In genomic region chr19:11198175-11198534, GRCh38 we compare ENCODE assay signal across 10 cellular contexts. TPM values are rescaled to one million over a fixed set of nuclear protein-coding genes. Genes with fewer than 3 reads are reported as not detected.
DNase-seq lines count a peak whose midpoint lies in the region; ATAC-seq, FAIRE-seq and TF ChIP-seq lines count a peak whose summit lies in the region.
"Had no signal": no experiment of that assay in that cellular context is flagged by ENCODE, and none has a peak within 500 bp of the region (broad histone marks: within the 10 kb centered on the region; RNA-seq: fewer than 3 reads in every experiment).

No MANE protein-coding gene starts in this region.

- no peak overlapping the region for H3K27ac Mint-ChIP-seq in CD4-positive, alpha-beta T cell
- no peak overlapping the region for H3K27ac Mint-ChIP-seq in neural progenitor cell

- intact Hi-C loops in CD4-positive, alpha-beta T cell (cut with DNase I, micrococcal nuclease) = loop anchor here in 1 of 2 experiments (5.0 kb wide), 1 partner anchor 41 kb away; the partner anchor contains the start of gene SPC24

- H3K9me3 Mint-ChIP-seq in CD4-positive, alpha-beta T cell = no peaks in the 10 kb centered on the region
- no peaks in the 10 kb centered on the region for H3K9me3 Mint-ChIP-seq in neural progenitor cell

- H3K4me3 ChIP-seq in OCI-LY1 (ENCODE audit: low read depth, low read length, poor library complexity, severe bottlenecking) (peak overlapping the region; percentile 97), neural progenitor cell (peak overlapping the region; percentile 94)
- H3K4me3 ChIP-seq in effector memory CD4-positive, alpha-beta T cell (ENCODE audit: insufficient read depth, low read depth, low read length, poor library complexity, severe bottlenecking) = peak overlapping the region; percentile 41

- H3K4me1 Mint-ChIP-seq in CD4-positive, alpha-beta T cell (ENCODE audit: low read depth) = peaks cover 8% of the 10 kb centered on the region
- peaks cover 5% of the 10 kb centered on the region for H3K4me1 Mint-ChIP-seq in neural progenitor cell

- POLR2A ChIA-PET in CD4-positive, alpha-beta T cell (lab: Charles Lee) = no interaction called here

- H4K20me1 ChIP-seq in OCI-LY1 (ENCODE audit: insufficient read depth, low read length) = no peaks in the 10 kb centered on the region
- peaks cover 6% of the 10 kb centered on the region for H4K20me1 ChIP-seq in neural progenitor cell (ENCODE audit: low read depth)

- peak overlapping the region; percentile 43 for H3K4me3 Mint-ChIP-seq in CD4-positive, alpha-beta T cell
- peak overlapping the region; percentile 87 for H3K4me3 Mint-ChIP-seq in neural progenitor cell

- H3F3A ChIP-seq in OCI-LY1 (ENCODE audit: insufficient read depth, low read length) (no peaks in the 10 kb centered on the region), neural progenitor cell (ENCODE audit: low read depth) (peaks cover 16% of the 10 kb centered on the region)

- H3K36me3 ChIP-seq in OCI-LY1 (ENCODE audit: insufficient read depth, low read length) (peaks cover 17% of the 10 kb centered on the region), neural progenitor cell (no peaks in the 10 kb centered on the region)
- H3K36me3 ChIP-seq in effector memory CD4-positive, alpha-beta T cell (ENCODE audit: control insufficient read depth, insufficient read depth, low read length) = no peaks in the 10 kb centered on the region

- H3K79me2 ChIP-seq in OCI-LY1 (ENCODE audit: insufficient read depth, low read length) (no peaks in the 10 kb centered on the region), neural progenitor cell (ENCODE audit: low read depth) (no peaks in the 10 kb centered on the region)

- H3K36me3 Mint-ChIP-seq in CD4-positive, alpha-beta T cell (ENCODE audit: low read depth) = no peaks in the 10 kb centered on the region
- H3K36me3 Mint-ChIP-seq in neural progenitor cell = no peaks in the 10 kb centered on the region

- CTCF ChIA-PET in CD4-positive, alpha-beta T cell (lab: Charles Lee) = no interaction called here

- H2AFZ ChIP-seq in OCI-LY1 (ENCODE audit: low read length) (no peak overlapping the region), neural progenitor cell (replicated peaks) (no peak overlapping the region)

- H3K4me1 ChIP-seq in OCI-LY1 (ENCODE audit: insufficient read depth, low read length, severe bottlenecking) (peaks cover 64% of the 10 kb centered on the region), neural progenitor cell (no peaks in the 10 kb centered on the region)
- H3K4me1 ChIP-seq in effector memory CD4-positive, alpha-beta T cell (ENCODE audit: control insufficient read depth, insufficient read depth, low read length, poor library complexity, severe bottlenecking) = peaks cover 12% of the 10 kb centered on the region

- no peak for DNase-seq in CD4-positive, alpha-beta T cell
- DNase-seq in effector memory CD4-positive, alpha-beta T cell = no peak
- DNase-seq in neural progenitor cell (ENCODE audit: low spot score) (no peak), hypothalamus (lab: John Stamatoyannopoulos, UW) (no peak), H54 (ENCODE audit: insufficient read length, low spot score) (no peak), DMS153 treated with DMSO at 0.1 percent for 48 hours (lab: John Stamatoyannopoulos, UW; ENCODE audit: unreplicated experiment) (no peak), NCI-H510A (lab: John Stamatoyannopoulos, UW) (no peak)

- peak overlapping the region; percentile 98; the same call in 1 of the 2 replicates for H3K9ac ChIP-seq in OCI-LY1 (ENCODE audit: low read length)
- H3K9ac ChIP-seq in neural progenitor cell = no peak overlapping the region

- ATAC-seq in CD4-positive, alpha-beta T cell (ENCODE audit: poor library complexity) = no peak

- no peaks in the 10 kb centered on the region for H3K9me3 ChIP-seq in CD4-positive, alpha-beta T cell (ENCODE audit: control insufficient read depth, low read length)
- H3K9me3 ChIP-seq in OCI-LY1 (ENCODE audit: low read length) = no peaks in the 10 kb centered on the region
- no peaks in the 10 kb centered on the region for H3K9me3 ChIP-seq in effector memory CD4-positive, alpha-beta T cell (ENCODE audit: control insufficient read depth, low read length)
- no peaks in the 10 kb centered on the region for H3K9me3 ChIP-seq in neural progenitor cell (ENCODE audit: low read depth)

- TF ChIP-seq POLR2A in H54 (IDR thresholded peaks at IDR 0.05; ENCODE audit: low read depth, low read length) = no peak

- no peak overlapping the region for H3K27ac ChIP-seq in CD4-positive, alpha-beta T cell (ENCODE audit: low read depth, low read length)
- H3K27ac ChIP-seq in OCI-LY1 (ENCODE audit: low read depth, low read length, poor library complexity, severe bottlenecking) = peak overlapping the region; percentile 50
- no peak overlapping the region for H3K27ac ChIP-seq in effector memory CD4-positive, alpha-beta T cell (ENCODE audit: insufficient read depth, low read length, poor library complexity, severe bottlenecking)
- no peak overlapping the region for H3K27ac ChIP-seq in neural progenitor cell

- TF ChIP-seq CTCF in CD4-positive, alpha-beta T cell (IDR thresholded peaks at IDR 0.05) = no peak
- TF ChIP-seq CTCF in OCI-LY1 (IDR thresholded peaks at IDR 0.05; ENCODE audit: low read length) (0 out of 2 replicates have a peak, but pooled peaks have one; percentile 2), neural progenitor cell (IDR thresholded peaks at IDR 0.05) (no peak)

- no peaks in the 10 kb centered on the region for H3K9me2 ChIP-seq in OCI-LY1 (ENCODE audit: low read depth, low read length)

- H3K4me2 ChIP-seq in OCI-LY1 (ENCODE audit: low read length) (peak overlapping the region; percentile 98), neural progenitor cell (peak overlapping the region; percentile 88)

- peaks cover 11% of the 10 kb centered on the region for H3K27me3 ChIP-seq in CD4-positive, alpha-beta T cell (ENCODE audit: control insufficient read depth, insufficient read depth, low read length)
- no peaks in the 10 kb centered on the region for H3K27me3 ChIP-seq in OCI-LY1 (ENCODE audit: insufficient read depth, low read length)
- no peaks in the 10 kb centered on the region for H3K27me3 ChIP-seq in effector memory CD4-positive, alpha-beta T cell (replicated peaks; ENCODE audit: control insufficient read depth, insufficient read depth, low read length, poor library complexity, severe bottlenecking)
- H3K27me3 ChIP-seq in neural progenitor cell = no peaks in the 10 kb centered on the region

- H3K27me3 Mint-ChIP-seq in CD4-positive, alpha-beta T cell = peaks cover 22% of the 10 kb centered on the region
- peaks cover 8% of the 10 kb centered on the region for H3K27me3 Mint-ChIP-seq in neural progenitor cell (ENCODE audit: insufficient read depth, low read depth)

- no peak for FAIRE-seq in H54 (lab: Jason Lieb, UNC)
- FAIRE-seq: endometrium, RCC 7860 had no signal

RNA-seq across cellular contexts. Expression of gene KANK2, which starts 0.8 kb away (rescaled TPM):
- not detected for total RNA-seq in CD4-positive, alpha-beta T cell
- 17.5 and 35.4 TPM in 2 replicates for total RNA-seq in neural progenitor cell (ENCODE audit: low replicate concordance)

RNA-seq across cellular contexts. Expression of gene ANGPTL8, which starts 41.3 kb away (rescaled TPM):
- not detected for total RNA-seq in CD4-positive, alpha-beta T cell
- total RNA-seq in neural progenitor cell (ENCODE audit: low replicate concordance) = not detected in 2 replicates

RNA-seq across cellular contexts. Expression of gene SPC24, which starts 42.6 kb away (rescaled TPM):
- total RNA-seq in CD4-positive, alpha-beta T cell = 1 to 10 TPM in 1 of 2 experiments, under 1 TPM in 1; 0.59 to 1.5 TPM
- total RNA-seq in neural progenitor cell (ENCODE audit: low replicate concordance) = 56.7 and 57.1 TPM in 2 replicates

Comparison
In these comparisons a context has a peak if more than half of its experiments do, and no peak if none do; other contexts are left out.
1. H3K4me3 ChIP-seq: peak in every context shown above with its lines; median percentile 97 in OCI-LY1; 94 in neural progenitor cell; 41 in effector memory CD4-positive, alpha-beta T cell.
2. RNA of gene KANK2, which starts 0.8 kb away (total RNA-seq): 17.5 to 35.4 TPM in neural progenitor cell; not detected in CD4-positive, alpha-beta T cell; every median in the first group is over 10 times any median in the second.
3. RNA of gene SPC24, which starts 42.6 kb away (total RNA-seq): 56.7 to 57.1 TPM in neural progenitor cell; 0.59 to 1.5 TPM in CD4-positive, alpha-beta T cell; every median in the first group is over 10 times any median in the second.